Comparison of ENCODE assay signal across 10 cellular contexts in the genomic region with DNA sequence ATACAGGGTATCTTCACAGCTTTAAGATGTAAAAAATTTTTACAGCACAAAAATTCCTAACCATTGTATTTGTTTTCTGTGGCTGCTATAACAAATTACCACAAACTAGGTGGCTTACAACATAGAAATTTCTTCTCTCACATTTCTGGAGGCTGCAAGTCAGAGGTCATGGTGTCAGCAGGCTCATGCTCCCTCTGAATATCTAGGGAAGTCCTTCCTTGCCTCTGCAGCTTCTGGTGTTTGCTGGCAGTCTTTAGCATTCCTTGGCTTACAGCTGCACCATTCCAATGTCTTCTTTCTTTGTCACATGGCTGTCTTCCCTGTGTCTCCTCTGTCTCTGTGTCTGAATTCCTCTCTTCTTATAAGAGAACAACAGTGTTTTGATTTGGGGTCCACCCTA.
"Had no signal": no experiment of that assay in that cellular context is flagged by ENCODE, and none has a peak within 500 bp of the region (broad histone marks: within the 10 kb centered on the region; RNA-seq: fewer than 3 reads in every experiment).

No MANE protein-coding gene starts in this region.

- H3K9me3 Mint-ChIP-seq: GM23338 had no signal

- H3K4me2 ChIP-seq: GM23338 had no signal

- H3K4me3 Mint-ChIP-seq: GM23338, H9, HFFc6 had no signal

- ATAC-seq: GM23338, HCT116 had no signal

- H3K4me3 ChIP-seq: GM23248, GM23338, HAP-1 had no signal

- H3K4me1 ChIP-seq: HAP-1 had no signal

- FAIRE-seq: H54 had no signal

- H3K9me3 ChIP-seq: HAP-1 had no signal

- DNase-seq: GM23248, GOT3, H7, H9, HCEC 1CT, HFFc6 had no signal

- H3K4me1 Mint-ChIP-seq: GM23338, H9 had no signal

- H3K27ac ChIP-seq: GM23248 had no signal

- H2AFZ ChIP-seq: GM23248, GM23338 had no signal

- H3K9ac ChIP-seq: GM23248 had no signal

- H3K36me3 ChIP-seq: HAP-1 had no signal

- H3K27ac Mint-ChIP-seq: GM23338, H9, HFFc6 had no signal
